In the genomic region with DNA sequence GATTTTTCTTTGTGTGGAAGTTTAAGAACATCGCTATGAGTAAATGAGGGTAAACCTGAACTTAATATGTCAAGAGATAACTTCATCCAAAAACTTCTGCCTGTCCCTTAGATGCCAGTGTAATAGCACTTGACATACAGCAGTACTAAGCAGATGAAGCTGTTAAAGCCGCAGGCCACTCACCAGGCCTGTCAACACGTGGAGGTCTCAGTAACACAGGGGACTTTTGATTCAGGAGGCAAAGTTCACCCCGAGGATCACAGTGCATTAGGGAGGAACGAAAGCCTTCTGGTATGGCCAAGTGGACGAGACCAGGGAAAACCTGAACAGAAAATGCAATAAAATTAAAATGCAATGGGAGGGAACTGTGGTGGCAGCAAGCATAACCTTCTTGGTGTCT, we compare ENCODE assay signal across 7 cellular contexts.
"Had no signal": no experiment of that assay in that cellular context is flagged by ENCODE, and none has a peak within 500 bp of the region (broad histone marks: within the 10 kb centered on the region; RNA-seq: fewer than 3 reads in every experiment).

No MANE protein-coding gene starts in this region.

- H3K4me3 ChIP-seq: GM23248 had no signal

- FAIRE-seq: H54, HTR-8/SVneo had no signal

- H2AFZ ChIP-seq: GM23248 had no signal

- DNase-seq: GM23248, GOT3, H9, HCEC 1CT, KBM-7 had no signal

- H3K9ac ChIP-seq: GM23248 had no signal

- H3K27ac ChIP-seq: GM23248 had no signal
